Comparison of ENCODE assay signal across 8 cellular contexts in genomic region chr3:197003461-197004385, GRCh38. TPM values are rescaled to one million over a fixed set of nuclear protein-coding genes. Genes with fewer than 3 reads are reported as not detected.
DNase-seq lines count a peak whose midpoint lies in the region; ATAC-seq and TF ChIP-seq lines count a peak whose summit lies in the region.

No MANE protein-coding gene starts in this region.

- TF ChIP-seq CTCF in VCaP (conservative IDR thresholded peaks at IDR 0.05) = no peak

- H3K4me3 ChIP-seq in HUES48 (ENCODE audit: low read depth, low read length) (peak overlapping the region; percentile 55), neuronal stem cell (ENCODE audit: low read length in 2 of 2) (peak overlapping the region; percentile 35 to 79)

- peak overlapping the region; percentile 20 for H2BK5ac ChIP-seq in neuronal stem cell (ENCODE audit: low read length)

- H3K27me3 ChIP-seq in HUES48 (ENCODE audit: control insufficient read depth, insufficient read depth, low read length) = peaks cover 23% of the 10 kb centered on the region
- peaks cover 0 to 5% (median 5%) of the 10 kb centered on the region in 3 experiments for H3K27me3 ChIP-seq in neuronal stem cell (ENCODE audit: control insufficient read depth in 3 of 3, insufficient read depth in 3 of 3, low read depth in 1 of 3, low read length in 3 of 3)

- no peak for ATAC-seq in HG03196 (IDR thresholded peaks at IDR 0.05; ENCODE audit: unreplicated experiment)

- H3K79me1 ChIP-seq in neuronal stem cell (ENCODE audit: low read depth, low read length) = no peaks in the 10 kb centered on the region

- H2BK120ac ChIP-seq in neuronal stem cell (ENCODE audit: low read depth, low read length) = no peak overlapping the region

- H4K8ac ChIP-seq in neuronal stem cell (ENCODE audit: low read depth, low read length) = no peak overlapping the region

- H4K91ac ChIP-seq in neuronal stem cell (ENCODE audit: low read depth, low read length, poor library complexity) = no peak overlapping the region

- WGBS in neuronal stem cell (ENCODE audit: extremely low coverage in 2 of 2, insufficient read length in 2 of 2, insufficient replicate concordance in 1 of 2), 2 donors = no CpG with 5 or more reads among the region's 61 CpGs

- H3K9me3 ChIP-seq in HUES48 (ENCODE audit: control insufficient read depth, insufficient read depth, low read length) (no peaks in the 10 kb centered on the region), neuronal stem cell (replicated peaks in 1 of 2; ENCODE audit: control insufficient read depth in 2 of 2, insufficient read depth in 1 of 2, low read depth in 1 of 2, low read length in 2 of 2) (peaks cover 0 to 15% of the 10 kb centered on the region in 2 donors)

- H2AFZ ChIP-seq in neuronal stem cell (ENCODE audit: low read length) = peak overlapping the region; percentile 82

- H3K9ac ChIP-seq in HUES48 (ENCODE audit: low read depth, low read length) (no peak overlapping the region), neuronal stem cell (ENCODE audit: low read depth, low read length, poor library complexity) (peak overlapping the region; percentile 64)

- peak overlapping the region; percentile 65 for H3K4me2 ChIP-seq in neuronal stem cell (ENCODE audit: insufficient read depth, low read length, poor library complexity, severe bottlenecking)

- peaks cover 6% of the 10 kb centered on the region for H3K4me1 ChIP-seq in HUES48 (ENCODE audit: control insufficient read depth, insufficient read depth, low read length)
- H3K4me1 ChIP-seq in neuronal stem cell (ENCODE audit: control insufficient read depth in 2 of 2, insufficient read depth in 1 of 2, low read depth in 1 of 2, low read length in 2 of 2) = peaks cover 0 to 5% of the 10 kb centered on the region in 2 donors

- H2AK5ac ChIP-seq in neuronal stem cell (ENCODE audit: low read depth, low read length) = peak overlapping the region; percentile 85

- no peak overlapping the region for H3K27ac ChIP-seq in HUES48 (ENCODE audit: low read depth, low read length)
- peak overlapping the region; percentile 87 for H3K27ac ChIP-seq in VCaP
- H3K27ac ChIP-seq in epithelial cell of prostate = peak overlapping the region; percentile 50
- H3K27ac ChIP-seq in neuronal stem cell (replicated peaks; ENCODE audit: low read length) = no peak overlapping the region

- peak overlapping the region; percentile 41 for H3K14ac ChIP-seq in neuronal stem cell (ENCODE audit: low read length)

- H2BK12ac ChIP-seq in neuronal stem cell (ENCODE audit: low read length) = no peak overlapping the region

- H3K36me3 ChIP-seq in HUES48 (ENCODE audit: control insufficient read depth, insufficient read depth, low read length) = no peaks in the 10 kb centered on the region
- peaks cover 0 to 1% of the 10 kb centered on the region in 2 donors for H3K36me3 ChIP-seq in neuronal stem cell (replicated peaks in 1 of 2; ENCODE audit: control insufficient read depth in 2 of 2, insufficient read depth in 2 of 2, low read length in 2 of 2)

- peak overlapping the region; percentile 22 for H3K23ac ChIP-seq in neuronal stem cell (ENCODE audit: low read depth, low read length, poor library complexity)

- DNase-seq in SKM-1 treated with dmso at 0.1 percent for 144 hours (lab: John Stamatoyannopoulos, UW; ENCODE audit: unreplicated experiment) (peak; percentile 30), SKM-1 (lab: John Stamatoyannopoulos, UW; ENCODE audit: unreplicated experiment) (no peak), epithelial cell of prostate (ENCODE audit: low read depth, low spot score) (no peak), neuronal stem cell (ENCODE audit: low spot score) (peak; percentile 23), MV-4-11 (lab: John Stamatoyannopoulos, UW) (no peak)

- peak overlapping the region; percentile 43 for H3K4ac ChIP-seq in neuronal stem cell (ENCODE audit: low read length)

- peak overlapping the region; percentile 56 for H2BK15ac ChIP-seq in neuronal stem cell (ENCODE audit: low read length)

- H3K18ac ChIP-seq in neuronal stem cell (ENCODE audit: low read length) = peak overlapping the region; percentile 89

RNA-seq across cellular contexts. Expression of gene MELTF, which starts 25.9 kb away (rescaled TPM):
- polyA plus RNA-seq in neuronal stem cell (2013, experiment 1 of 2) = 4.6 TPM
- polyA plus RNA-seq in neuronal stem cell (2013, experiment 2 of 2) = 5.0 TPM

RNA-seq across cellular contexts. Expression of gene PIGZ, which starts 35.1 kb away (rescaled TPM):
- 2.0 TPM for polyA plus RNA-seq in neuronal stem cell (2013, experiment 1 of 2)
- polyA plus RNA-seq in neuronal stem cell (2013, experiment 2 of 2) = 1.6 TPM

Comparison
In these comparisons a context has a peak if more than half of its experiments do, and no peak if none do; other contexts are left out.
1. DNase-seq: peak in SKM-1 treated with dmso at 0.1 percent for 144 hours (single experiment) and neuronal stem cell (single experiment); none in SKM-1 (single experiment), epithelial cell of prostate (single experiment) and MV-4-11 (single experiment).
2. H3K27ac ChIP-seq: peak in VCaP (single experiment) and epithelial cell of prostate (single experiment); none in HUES48 (single experiment) and neuronal stem cell (single experiment).